In genomic region chr15:98438326-98438725, GRCh38 we compare ENCODE assay signal across 7 cellular contexts.
"Had no signal": no experiment of that assay in that cellular context is flagged by ENCODE, and none has a peak within 500 bp of the region (broad histone marks: within the 10 kb centered on the region; RNA-seq: fewer than 3 reads in every experiment).

No MANE protein-coding gene starts in this region.

- H3K4me3 ChIP-seq: GM23248 had no signal

- H3K36me3 Mint-ChIP-seq: IgD-negative memory B cell had no signal

- H3K4me3 Mint-ChIP-seq: H9, IgD-negative memory B cell had no signal

- DNase-seq: GM23248, GOT3, H9, HCEC 1CT, KBM-7 had no signal

- H3K27ac ChIP-seq: GM23248, HL-60 had no signal

- H3K27ac Mint-ChIP-seq: H9, IgD-negative memory B cell had no signal

- H3K9ac ChIP-seq: GM23248 had no signal

- H2AFZ ChIP-seq: GM23248 had no signal
